ENCODE assay signal across 9 cellular contexts in genomic region chr12:32270818-32271710, GRCh38.
A peak's percentile ranks its signal among the peaks of the same experiment; 100 is the strongest.
DNase-seq lines count a peak whose midpoint lies in the region; ATAC-seq and TF ChIP-seq lines count a peak whose summit lies in the region.
"Had no signal": no experiment of that assay in that cellular context is flagged by ENCODE, and none has a peak within 500 bp of the region (broad histone marks: within the 10 kb centered on the region; RNA-seq: fewer than 3 reads in every experiment).

No MANE protein-coding gene starts in this region.

- H3K36me3 ChIP-seq in mammary epithelial cell (ENCODE audit: insufficient read depth, low read length) (no peaks in the 10 kb centered on the region), upper lobe of right lung (no peaks in the 10 kb centered on the region)

- dilution Hi-C loops in mammary epithelial cell (cut with HindIII; ENCODE audit: low sequenced_read_pairs): no loop called here

- H3K4me3 ChIP-seq in mammary epithelial cell (replicated peaks in 1 of 3; ENCODE audit: insufficient read depth in 1 of 3, low read depth in 2 of 3, low read length in 3 of 3) (no peak overlapping the region), astrocyte of the spinal cord (ENCODE audit: low read depth, low read length) (no peak overlapping the region), upper lobe of right lung (no peak overlapping the region)

- in situ Hi-C loops in T47D (cut with HindIII; ENCODE audit: low pct_unique_long_range_greater_than_20kb, low sequenced_read_pairs) (no loop called here), mammary epithelial cell (cut with MboI; ENCODE audit: low sequenced_read_pairs in 2 of 2) (no loop called here), astrocyte of the spinal cord (cut with HindIII; ENCODE audit: low sequenced_read_pairs) (no loop called here)

- peak; percentile 18 to 55 for DNase-seq in T47D (ENCODE audit: low read depth in 1 of 2, low spot score in 1 of 2)
- DNase-seq in mammary epithelial cell: no peak
- DNase-seq in astrocyte of the spinal cord (ENCODE audit: low read depth, low spot score): peak; percentile 36
- no peak for DNase-seq in left lobe of liver (ENCODE audit: low spot score)
- DNase-seq in upper lobe of right lung: no peak
- DNase-seq in NCI-H1105 (lab: John Stamatoyannopoulos, UW): no peak
- DNase-seq: NCI-H187 treated with DMSO at 0.1 percent for 48 hours had no signal

- H3K79me2 ChIP-seq in mammary epithelial cell (ENCODE audit: insufficient read depth, low read length): no peaks in the 10 kb centered on the region

- H3K9ac ChIP-seq in mammary epithelial cell (ENCODE audit: insufficient read depth, low read length): no peak overlapping the region

- CTCF ChIA-PET in mammary epithelial cell (lab: Charles Lee; ENCODE audit: low non-redundant PET): no interaction called here

- WGBS in mammary epithelial cell (ENCODE audit: low coverage, missing lambda C conversion rate): 88% methylated on average over 9 of the region's 10 CpGs

- H3K27ac ChIP-seq in mammary epithelial cell (ENCODE audit: insufficient read depth, low read depth, low read length) (no peak overlapping the region), upper lobe of right lung (no peak overlapping the region)

- no peaks in the 10 kb centered on the region for H3K9me3 ChIP-seq in mammary epithelial cell (replicated peaks; ENCODE audit: insufficient read depth, low read length)
- no peaks in the 10 kb centered on the region for H3K9me3 ChIP-seq in upper lobe of right lung

- intact Hi-C loops in mammary epithelial cell (cut with micrococcal nuclease) (no loop called here), upper lobe of right lung (cut with DNase I) (no loop called here)

- H3K27me3 ChIP-seq in mammary epithelial cell (ENCODE audit: insufficient read depth, low read length) (no peaks in the 10 kb centered on the region), upper lobe of right lung (no peaks in the 10 kb centered on the region)

- H3K4me1 ChIP-seq in mammary epithelial cell (ENCODE audit: insufficient read depth, low read length) (no peaks in the 10 kb centered on the region), upper lobe of right lung (peaks cover 10% of the 10 kb centered on the region)

- H2AFZ ChIP-seq in mammary epithelial cell (ENCODE audit: low read depth, low read length): no peak overlapping the region

- ATAC-seq in left lobe of liver (peak; percentile 43), upper lobe of right lung (peak; percentile 36), GM21390 (IDR thresholded peaks at IDR 0.05; ENCODE audit: unreplicated experiment) (no peak), GM19023 (IDR thresholded peaks at IDR 0.05; ENCODE audit: unreplicated experiment) (no peak)

- BruUV-seq in mammary epithelial cell (replicated peaks; lab: Mats Ljungman, UMichigan): no TSS peak

- no peaks in the 10 kb centered on the region for H4K20me1 ChIP-seq in mammary epithelial cell (ENCODE audit: insufficient read depth, low read length)

- TF ChIP-seq CTCF in mammary epithelial cell (conservative IDR thresholded peaks at IDR 0.05 in 1 of 2, IDR thresholded peaks at IDR 0.05 in 1 of 2; ENCODE audit: extremely low read depth in 1 of 2, insufficient read depth in 1 of 2, low read depth in 1 of 2, low read length in 2 of 2) (no peak), astrocyte of the spinal cord (IDR thresholded peaks at IDR 0.05; ENCODE audit: low read depth, low read length) (no peak), upper lobe of right lung (IDR thresholded peaks at IDR 0.05) (no peak)

- H3K4me2 ChIP-seq in mammary epithelial cell (ENCODE audit: insufficient read depth, low read depth, low read length): no peak overlapping the region

Comparison
In these comparisons a context has a peak if more than half of its experiments do, and no peak if none do; other contexts are left out.
1. DNase-seq: peak in T47D (2 of 2) and astrocyte of the spinal cord (single experiment); none in mammary epithelial cell (single experiment), left lobe of liver (single experiment), upper lobe of right lung (single experiment) and NCI-H1105 (single experiment).
2. ATAC-seq: peak in left lobe of liver (single experiment) and upper lobe of right lung (single experiment); none in GM21390 (single experiment) and GM19023 (single experiment).